ENCODE assay signal across 8 cellular contexts in the genomic region with DNA sequence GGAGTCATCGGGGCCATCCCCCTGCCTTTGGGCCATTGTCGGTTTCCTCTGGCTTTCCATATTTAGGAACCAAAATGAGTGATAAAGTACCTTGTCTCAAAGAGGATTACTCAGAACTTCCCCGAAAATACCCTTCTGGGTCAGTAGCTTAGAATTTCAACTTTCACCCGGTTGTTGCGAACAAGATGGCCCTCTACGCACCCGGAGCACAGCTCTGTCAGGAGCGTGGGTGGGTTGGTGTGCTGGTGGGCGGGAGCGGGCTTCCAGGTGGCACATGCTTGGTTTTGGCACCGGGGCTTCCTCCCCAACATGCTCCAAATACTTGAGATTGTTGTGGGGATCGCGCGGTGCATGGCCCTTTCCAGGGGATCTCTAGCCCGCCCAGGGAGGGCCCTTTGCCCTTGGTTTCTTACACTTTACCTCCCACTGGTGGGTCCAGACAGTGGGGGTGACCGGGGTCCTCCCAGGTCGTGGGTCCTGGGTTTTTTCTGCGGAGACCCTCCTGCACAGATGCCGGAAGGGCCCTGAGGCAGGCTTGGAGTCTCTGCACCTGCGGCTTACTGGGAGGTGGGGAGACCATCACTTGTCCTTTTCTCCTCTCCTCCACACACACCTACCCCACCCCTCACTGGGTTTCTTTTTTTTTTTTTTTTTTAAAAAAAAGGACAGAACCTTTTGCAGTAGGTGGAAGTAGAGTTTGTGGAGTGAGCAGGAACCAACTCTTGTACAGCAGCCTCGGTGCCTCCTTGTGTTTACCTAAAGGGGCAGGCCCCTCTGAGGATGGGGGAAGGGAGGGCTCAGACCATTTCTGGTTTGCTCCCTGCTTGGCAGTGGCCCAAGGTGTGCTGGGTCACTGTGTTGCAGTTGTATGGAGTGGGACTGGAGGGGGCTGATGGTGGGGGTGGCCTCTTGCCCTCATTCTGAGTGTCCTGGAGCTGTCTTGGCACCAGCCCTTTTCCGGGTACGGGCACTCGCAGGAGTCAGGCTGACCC.
DNase-seq lines count a peak whose midpoint lies in the region; ATAC-seq and TF ChIP-seq lines count a peak whose summit lies in the region.

No MANE protein-coding gene starts in this region.

- ATAC-seq in activated B cell treated with CpG ODN at 0.5 μM for 24 hours (ENCODE audit: low read depth) (no peak), Right ventricle myocardium superior (ENCODE audit: poor library complexity) (no peak)

- H3K36me3 ChIP-seq in kidney epithelial cell (ENCODE audit: control insufficient read depth, insufficient read depth, low read length) (no peaks in the 10 kb centered on the region), vagina (no peaks in the 10 kb centered on the region)

- POLR2A ChIA-PET in activated B cell treated with CpG ODN at 0.5 μM for 24 hours (lab: Charles Lee): interaction anchor here (0.6 to 3.1 kb wide), 5 partner anchors 38 to 107 kb away, joined by 3 to 23 read pairs (median 9); no protein-coding TSS in a partner anchor

- TF ChIP-seq POLR2A in vagina (IDR thresholded peaks at IDR 0.05): no peak

- no peaks in the 10 kb centered on the region for H3K9me3 ChIP-seq in vagina

- H3K27ac Mint-ChIP-seq in activated B cell treated with CpG ODN at 0.5 μM for 24 hours: peak overlapping the region; percentile 85

- no peaks in the 10 kb centered on the region for H3K9me3 Mint-ChIP-seq in activated B cell treated with CpG ODN at 0.5 μM for 24 hours

- intact Hi-C loops in activated B cell treated with CpG ODN at 0.5 μM for 24 hours (cut with micrococcal nuclease): loop anchor here (5.0 kb wide), 1 partner anchor 124 kb away; no protein-coding TSS in a partner anchor
- intact Hi-C loops in vagina (cut with DNase I): no loop called here
- intact Hi-C loops in Right ventricle myocardium superior (cut with DNase I): no loop called here

- H3K4me3 ChIP-seq in kidney epithelial cell (ENCODE audit: low read depth, low read length) (peak overlapping the region; percentile 91), vagina (no peak overlapping the region)

- H3K27me3 ChIP-seq in kidney epithelial cell (ENCODE audit: control insufficient read depth, insufficient read depth, low read length) (no peaks in the 10 kb centered on the region), vagina (no peaks in the 10 kb centered on the region)

- DNase-seq in activated naive CD4-positive, alpha-beta T cell treated with Interleukin-2 at 50 U/mL for 16 hours: peak; percentile 19
- DNase-seq in activated naive CD4-positive, alpha-beta T cell treated with anti-CD3 and anti-CD28 coated beads, Interleukin-2, amount 50 U/mL, for 16 hours: no peak
- DNase-seq in activated B cell treated with CpG ODN at 0.5 μM for 24 hours: no peak
- DNase-seq in kidney epithelial cell (ENCODE audit: low read depth): no peak
- DNase-seq in vagina (ENCODE audit: extremely low spot score in 2 of 2): no peak
- DNase-seq in MV-4-11 (lab: John Stamatoyannopoulos, UW): no peak
- DNase-seq in Right ventricle myocardium superior: no peak
- DNase-seq in cerebellar nuclear complex (lab: John Stamatoyannopoulos, UW): no peak

- H3K4me3 Mint-ChIP-seq in activated B cell treated with CpG ODN at 0.5 μM for 24 hours: peak overlapping the region; percentile 82

- H3K36me3 Mint-ChIP-seq in activated B cell treated with CpG ODN at 0.5 μM for 24 hours (ENCODE audit: low read depth): peaks cover 3% of the 10 kb centered on the region

- no peak for TF ChIP-seq CTCF in activated B cell treated with CpG ODN at 0.5 μM for 24 hours (IDR thresholded peaks at IDR 0.05)
- no peak for TF ChIP-seq CTCF in kidney epithelial cell (IDR thresholded peaks at IDR 0.05; ENCODE audit: insufficient read depth, low read length, poor library complexity, severe bottlenecking)
- no peak for TF ChIP-seq CTCF in vagina (IDR thresholded peaks at IDR 0.05)

- peaks cover 55% of the 10 kb centered on the region for H3K4me1 ChIP-seq in vagina

- peaks cover 30% of the 10 kb centered on the region for H3K4me1 Mint-ChIP-seq in activated B cell treated with CpG ODN at 0.5 μM for 24 hours

- CTCF ChIA-PET in activated B cell treated with CpG ODN at 0.5 μM for 24 hours (lab: Charles Lee): no interaction called here

- H3K27me3 Mint-ChIP-seq in activated B cell treated with CpG ODN at 0.5 μM for 24 hours: peaks cover 4% of the 10 kb centered on the region

- H3K27ac ChIP-seq in vagina: peak overlapping the region; percentile 1
